ENCODE assay signal across 20 cellular contexts in genomic region chr12:28017126-28017872, GRCh38. TPM values are rescaled to one million over a fixed set of nuclear protein-coding genes. Genes with fewer than 3 reads are reported as not detected.
DNase-seq lines count a peak whose midpoint lies in the region; ATAC-seq and TF ChIP-seq lines count a peak whose summit lies in the region.
"Had no signal": no experiment of that assay in that cellular context is flagged by ENCODE, and none has a peak within 500 bp of the region (broad histone marks: within the 10 kb centered on the region; RNA-seq: fewer than 3 reads in every experiment).

No MANE protein-coding gene starts in this region.

- no peaks in the 10 kb centered on the region for H3K27me3 ChIP-seq in BE2C
- H3K27me3 ChIP-seq: Peyer's patch had no signal

- DNase-seq in Ammon's horn (ENCODE audit: low spot score) (peak; percentile 56), astrocyte of the hippocampus (ENCODE audit: low read depth, low spot score) (peak; percentile 26), fibroblast of gingiva (ENCODE audit: low read depth) (peak; percentile 38), medulla oblongata (ENCODE audit: extremely low spot score) (peak; percentile 53), BE2C (no peak)
- no peak for DNase-seq in activated CD4-positive, alpha-beta memory T cell treated with anti-CD3 and anti-CD28 coated beads for 36 hours
- DNase-seq: CD4-positive, CD25-positive, alpha-beta regulatory T cell; DMS79 treated with DMSO at 0.1 percent for 48 hours; GM23248; H9; HFFc6; KG1; NCI-H1105 treated with DMSO at 0.1 percent for 48 hours; NCI-H2029 treated with DMSO at 0.1 percent for 48 hours; NCI-H345; NCI-H524 treated with DMSO at 0.1 percent for 48 hours; NCI-H82; Peyer's patch had no signal

- no peaks in the 10 kb centered on the region for H3K4me1 Mint-ChIP-seq in activated CD4-positive, alpha-beta memory T cell treated with anti-CD3 and anti-CD28 coated beads for 36 hours (ENCODE audit: low read depth)
- H3K4me1 Mint-ChIP-seq: CD4-positive, CD25-positive, alpha-beta regulatory T cell; H9 had no signal

- CTCF ChIA-PET in activated CD4-positive, alpha-beta memory T cell treated with anti-CD3 and anti-CD28 coated beads for 36 hours (lab: Charles Lee), result no interaction called here

- no peak for TF ChIP-seq CTCF in BE2C (IDR thresholded peaks at IDR 0.05; ENCODE audit: low read depth, low read length)

- H3K36me3 Mint-ChIP-seq in activated CD4-positive, alpha-beta memory T cell treated with anti-CD3 and anti-CD28 coated beads for 36 hours, result no peaks in the 10 kb centered on the region
- H3K36me3 Mint-ChIP-seq: CD4-positive, CD25-positive, alpha-beta regulatory T cell had no signal

- H3K9me3 Mint-ChIP-seq in activated CD4-positive, alpha-beta memory T cell treated with anti-CD3 and anti-CD28 coated beads for 36 hours, result no peaks in the 10 kb centered on the region
- H3K9me3 Mint-ChIP-seq: H9, HFFc6 had no signal

- POLR2A ChIA-PET in activated CD4-positive, alpha-beta memory T cell treated with anti-CD3 and anti-CD28 coated beads for 36 hours (lab: Charles Lee), result no interaction called here

- no peaks in the 10 kb centered on the region for H3K36me3 ChIP-seq in BE2C
- H3K36me3 ChIP-seq: Peyer's patch had no signal

- ATAC-seq in HG02938 (IDR thresholded peaks at IDR 0.05; ENCODE audit: unreplicated experiment), result no peak

- intact Hi-C loops in activated CD4-positive, alpha-beta memory T cell treated with anti-CD3 and anti-CD28 coated beads for 36 hours (cut with micrococcal nuclease), result no loop called here

- H3K27me3 Mint-ChIP-seq in activated CD4-positive, alpha-beta memory T cell treated with anti-CD3 and anti-CD28 coated beads for 36 hours, result no peaks in the 10 kb centered on the region

- no peaks in the 10 kb centered on the region for H3K4me1 ChIP-seq in BE2C
- H3K4me1 ChIP-seq: Peyer's patch had no signal

- H3K9me3 ChIP-seq in BE2C, result no peaks in the 10 kb centered on the region
- H3K9me3 ChIP-seq: Peyer's patch had no signal

- no peak overlapping the region for H3K4me3 Mint-ChIP-seq in activated CD4-positive, alpha-beta memory T cell treated with anti-CD3 and anti-CD28 coated beads for 36 hours
- H3K4me3 Mint-ChIP-seq: CD4-positive, CD25-positive, alpha-beta regulatory T cell; H9; HFFc6 had no signal

- no peak overlapping the region for H3K27ac Mint-ChIP-seq in activated CD4-positive, alpha-beta memory T cell treated with anti-CD3 and anti-CD28 coated beads for 36 hours
- H3K27ac Mint-ChIP-seq: H9, HFFc6 had no signal

- H3K4me3 ChIP-seq in BE2C (ENCODE audit: low read depth, low read length), result no peak overlapping the region
- H3K4me3 ChIP-seq: GM23248, Peyer's patch had no signal

RNA-seq across cellular contexts. Expression of gene PTHLH, which starts 44.8 kb away (rescaled TPM):
- not detected for polyA plus RNA-seq in BE2C (2012; ENCODE audit: insufficient read depth, insufficient read length, low read depth)
- total RNA-seq in activated CD4-positive, alpha-beta memory T cell treated with anti-CD3 and anti-CD28 coated beads for 36 hours, result under 1 TPM in 1 of 2 experiments, not detected in 1; 0.12 TPM
- total RNA-seq: CD4-positive, CD25-positive, alpha-beta regulatory T cell; OCI-LY7; Peyer's patch had no signal

Comparison
In these comparisons a context has a peak if more than half of its experiments do, and no peak if none do; other contexts are left out.
1. DNase-seq: peak in Ammon's horn (single experiment), astrocyte of the hippocampus (single experiment), fibroblast of gingiva (single experiment) and medulla oblongata (single experiment); none in BE2C (single experiment) and activated CD4-positive, alpha-beta memory T cell treated with anti-CD3 and anti-CD28 coated beads for 36 hours (single experiment).